ENCODE assay signal across 8 cellular contexts in genomic region chr7:65762712-65763111, GRCh38.
DNase-seq lines count a peak whose midpoint lies in the region; ATAC-seq, FAIRE-seq and TF ChIP-seq lines count a peak whose summit lies in the region.
"Not testable (repeated sequence)": the region's sequence is repeated elsewhere in the genome, so short reads cannot be mapped to it uniquely, and the experiment has no call there.

No MANE protein-coding gene starts in this region.

- CTCF ChIA-PET in A673 (lab: Charles Lee); HEK293 (lab: Yijun Ruan, JAX); activated CD8-positive, alpha-beta T cell treated with anti-CD3 and anti-CD28 coated beads for 36 hours (lab: Charles Lee): not testable (repeated sequence)

- not testable (repeated sequence) for H3K27me3 ChIP-seq in A673 (replicated peaks; ENCODE audit: insufficient read depth, low read depth, low read length, poor library complexity); right lobe of liver

- 37% methylated on average over 3 of the region's 3 CpGs for WGBS in right lobe of liver (ENCODE audit: insufficient coverage, low coverage, low lambda C conversion rate, missing lambda C conversion rate)

- peaks cover 15% of the 10 kb centered on the region for H3K4me1 Mint-ChIP-seq in activated CD8-positive, alpha-beta T cell treated with anti-CD3 and anti-CD28 coated beads for 36 hours (ENCODE audit: low read depth)
- H3K4me1 Mint-ChIP-seq in stimulated activated effector memory CD8-positive, alpha-beta T cell treated with anti-CD3 and anti-CD28 coated beads, Interleukin-12 subunit alpha, Interleukin-12 subunit beta, amount 100 ng/mL, for 72 hours, result not testable (repeated sequence)

- not testable (repeated sequence) for H3K4me1 ChIP-seq in A673 (ENCODE audit: insufficient read depth, low read length, poor library complexity, severe bottlenecking); HEK293 (ENCODE audit: control insufficient read depth, insufficient read depth, low read length)
- peaks cover 0 to 15% (median 0%) of the 10 kb centered on the region in 4 donors for H3K4me1 ChIP-seq in right lobe of liver

- not testable (repeated sequence) for DNase-seq in A673 (ENCODE audit: low spot score); activated CD8-positive, alpha-beta T cell treated with anti-CD3 and anti-CD28 coated beads for 36 hours; right lobe of liver; stimulated activated effector memory CD8-positive, alpha-beta T cell treated with anti-CD3 and anti-CD28 coated beads, Interleukin-12 subunit alpha, Interleukin-12 subunit beta, amount 100 ng/mL, for 72 hours (ENCODE audit: low spot score in 2 of 2)
- DNase-seq in RCC 7860 (ENCODE audit: low spot score) (peak; percentile 20), astrocyte of the hippocampus (ENCODE audit: low read depth, low spot score) (peak; percentile 40), fibroblast of villous mesenchyme (ENCODE audit: low read depth) (peak; percentile 55)

- H3K9me3 ChIP-seq in A673 (ENCODE audit: low read depth, low read length, poor library complexity, severe bottlenecking); HEK293 (ENCODE audit: control insufficient read depth, insufficient read depth, low read depth, low read length); right lobe of liver: not testable (repeated sequence)

- peaks cover 26% of the 10 kb centered on the region for H3K36me3 Mint-ChIP-seq in activated CD8-positive, alpha-beta T cell treated with anti-CD3 and anti-CD28 coated beads for 36 hours (ENCODE audit: low read depth)
- H3K36me3 Mint-ChIP-seq in stimulated activated effector memory CD8-positive, alpha-beta T cell treated with anti-CD3 and anti-CD28 coated beads, Interleukin-12 subunit alpha, Interleukin-12 subunit beta, amount 100 ng/mL, for 72 hours, result peaks cover 65% of the 10 kb centered on the region

- peak overlapping the region; percentile 85 for H3K27ac Mint-ChIP-seq in activated CD8-positive, alpha-beta T cell treated with anti-CD3 and anti-CD28 coated beads for 36 hours
- H3K27ac Mint-ChIP-seq in stimulated activated effector memory CD8-positive, alpha-beta T cell treated with anti-CD3 and anti-CD28 coated beads, Interleukin-12 subunit alpha, Interleukin-12 subunit beta, amount 100 ng/mL, for 72 hours, result peak overlapping the region; percentile 56

- H3K36me3 ChIP-seq in A673 (ENCODE audit: insufficient read depth, low read length, poor library complexity, severe bottlenecking), result not testable (repeated sequence)
- H3K36me3 ChIP-seq in HEK293 (ENCODE audit: control insufficient read depth in 2 of 2, insufficient read depth in 1 of 2, low read length in 2 of 2) (peaks cover 13 to 14% of the 10 kb centered on the region in 2 experiments), right lobe of liver (peaks cover 0 to 16% (median 2%) of the 10 kb centered on the region in 4 donors)

- not testable (repeated sequence) for TF ChIP-seq POLR2A in right lobe of liver (IDR thresholded peaks at IDR 0.05)

- not testable (repeated sequence) for H3K27me3 Mint-ChIP-seq in activated CD8-positive, alpha-beta T cell treated with anti-CD3 and anti-CD28 coated beads for 36 hours

- FAIRE-seq in RCC 7860 (lab: Jason Lieb, UNC), result peak; percentile 77

- BruUV-seq in A673 (replicated peaks; lab: Mats Ljungman, UMichigan), result not testable (repeated sequence)

- H3K27ac ChIP-seq in A673 (ENCODE audit: low read depth, low read length, poor library complexity, severe bottlenecking) (peak overlapping the region; percentile 21), right lobe of liver (peak overlapping the region; percentile 21 to 39 (median 27))
- not testable (repeated sequence) for H3K27ac ChIP-seq in HEK293 (ENCODE audit: extremely low read depth, low read depth, low read length)

- intact Hi-C loops in A673 (cut with micrococcal nuclease; ENCODE audit: unreplicated experiment); activated CD8-positive, alpha-beta T cell treated with anti-CD3 and anti-CD28 coated beads for 36 hours (cut with micrococcal nuclease); right lobe of liver (cut with DNase I): not testable (repeated sequence)

- peak; percentile 62 for ATAC-seq in activated CD8-positive, alpha-beta T cell treated with anti-CD3 and anti-CD28 coated beads for 36 hours
- ATAC-seq in right lobe of liver, result peak; percentile 37 to 88 (median 60)
- peak; percentile 69 for ATAC-seq in stimulated activated effector memory CD8-positive, alpha-beta T cell treated with anti-CD3 and anti-CD28 coated beads, Interleukin-12 subunit alpha, Interleukin-12 subunit beta, amount 100 ng/mL, for 72 hours

- not testable (repeated sequence) for H3K9me3 Mint-ChIP-seq in activated CD8-positive, alpha-beta T cell treated with anti-CD3 and anti-CD28 coated beads for 36 hours; stimulated activated effector memory CD8-positive, alpha-beta T cell treated with anti-CD3 and anti-CD28 coated beads, Interleukin-12 subunit alpha, Interleukin-12 subunit beta, amount 100 ng/mL, for 72 hours

- not testable (repeated sequence) for TF ChIP-seq CTCF in A673 (conservative IDR thresholded peaks at IDR 0.05; ENCODE audit: low read depth, low read length); HEK293 (tag by site-specific recombination; IDR thresholded peaks at IDR 0.05); activated CD8-positive, alpha-beta T cell treated with anti-CD3 and anti-CD28 coated beads for 36 hours (IDR thresholded peaks at IDR 0.05); fibroblast of villous mesenchyme (IDR thresholded peaks at IDR 0.05; ENCODE audit: insufficient read depth, low read depth, low read length); right lobe of liver (IDR thresholded peaks at IDR 0.05)

- not testable (repeated sequence) for H3K4me3 Mint-ChIP-seq in activated CD8-positive, alpha-beta T cell treated with anti-CD3 and anti-CD28 coated beads for 36 hours; stimulated activated effector memory CD8-positive, alpha-beta T cell treated with anti-CD3 and anti-CD28 coated beads, Interleukin-12 subunit alpha, Interleukin-12 subunit beta, amount 100 ng/mL, for 72 hours

- POLR2A ChIA-PET in A673 (lab: Charles Lee; ENCODE audit: low non-redundant PET); HEK293 (lab: Yijun Ruan, JAX); activated CD8-positive, alpha-beta T cell treated with anti-CD3 and anti-CD28 coated beads for 36 hours (lab: Charles Lee): not testable (repeated sequence)

- not testable (repeated sequence) for H3K4me3 ChIP-seq in A673 (ENCODE audit: low read depth, low read length, poor library complexity, severe bottlenecking); HEK293 (ENCODE audit: low read depth, low read length); fibroblast of villous mesenchyme (ENCODE audit: low read depth, low read length); right lobe of liver

TF ChIP-seq in HEK293, 187 proteins besides CTCF, POLR2A, EP300 and RAD21:
- TF ChIP-seq ZXDB (tag by site-specific recombination; IDR thresholded peaks at IDR 0.05), result 0 out of 2 replicates have a peak, but pooled peaks have one; percentile 26
